12 cellular contexts compared by ENCODE assay signal in the genomic region with DNA sequence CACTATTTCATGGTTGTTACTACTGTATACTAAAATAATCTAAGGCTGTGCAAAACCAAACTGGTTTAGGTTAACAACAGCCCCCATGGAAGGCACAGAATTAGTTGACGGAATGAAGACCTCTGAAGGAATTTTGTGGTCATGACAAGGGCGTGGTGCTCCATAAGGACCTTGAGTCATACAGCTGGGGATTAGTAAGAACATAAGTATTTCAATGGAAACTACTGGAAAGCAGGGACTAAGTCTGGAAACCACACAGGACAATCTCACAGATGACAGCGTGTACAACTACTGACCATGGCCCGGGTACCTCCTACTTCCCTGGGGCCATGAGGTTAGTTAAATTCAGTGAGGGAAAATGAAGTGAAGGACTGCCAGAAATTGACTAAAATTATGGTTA.
DNase-seq lines count a peak whose midpoint lies in the region; ATAC-seq and TF ChIP-seq lines count a peak whose summit lies in the region.
"Had no signal": no experiment of that assay in that cellular context is flagged by ENCODE, and none has a peak within 500 bp of the region (broad histone marks: within the 10 kb centered on the region; RNA-seq: fewer than 3 reads in every experiment).

No MANE protein-coding gene starts in this region.

- H3K4me2 ChIP-seq in OCI-LY7 (ENCODE audit: low read length) = no peak overlapping the region

- H4K20me1 ChIP-seq in OCI-LY7 (ENCODE audit: insufficient read depth, low read length) = no peaks in the 10 kb centered on the region

- no peaks in the 10 kb centered on the region for H3K9me3 ChIP-seq in OCI-LY7 (ENCODE audit: low read length)
- H3K9me3 ChIP-seq: adrenal gland, right atrium auricular region had no signal

- peak; percentile 98 for ATAC-seq in foreskin keratinocyte

- no peak overlapping the region for H2AFZ ChIP-seq in OCI-LY7 (ENCODE audit: low read length)

- H3K4me1 ChIP-seq in foreskin keratinocyte (peaks cover 19% of the 10 kb centered on the region), OCI-LY7 (ENCODE audit: insufficient read depth, low read length, poor library complexity, severe bottlenecking) (no peaks in the 10 kb centered on the region)
- H3K4me1 ChIP-seq: adrenal gland had no signal

- BruUV-seq in OCI-LY7 (replicated peaks; lab: Mats Ljungman, UMichigan) = no TSS peak

- CTCF ChIA-PET in OCI-LY7 (lab: Charles Lee; ENCODE audit: unreplicated experiment) = no interaction called here

- TF ChIP-seq CTCF in foreskin keratinocyte (conservative IDR thresholded peaks at IDR 0.05) = peak; percentile 36
- TF ChIP-seq CTCF in OCI-LY7 (conservative IDR thresholded peaks at IDR 0.05; ENCODE audit: low read length) = no peak

- H3K27ac ChIP-seq in foreskin keratinocyte (peak overlapping the region; percentile 55), OCI-LY7 (ENCODE audit: low read depth, low read length, poor library complexity, severe bottlenecking) (no peak overlapping the region)
- H3K27ac ChIP-seq: adrenal gland, right atrium auricular region had no signal

- H3K27me3 ChIP-seq in foreskin keratinocyte = no peaks in the 10 kb centered on the region
- H3K27me3 ChIP-seq: adrenal gland, right atrium auricular region had no signal

- no peak overlapping the region for H3K4me3 ChIP-seq in OCI-LY7 (ENCODE audit: low read depth, low read length, poor library complexity, severe bottlenecking)
- H3K4me3 ChIP-seq: adrenal gland, right atrium auricular region had no signal

- intact Hi-C loops in OCI-LY7 (cut with micrococcal nuclease; ENCODE audit: unreplicated experiment) = no loop called here

- H3K79me2 ChIP-seq in OCI-LY7 (ENCODE audit: insufficient read depth, low read depth, low read length) = no peaks in the 10 kb centered on the region

- H3K9me2 ChIP-seq in OCI-LY7 (ENCODE audit: insufficient read depth, low read length) = no peaks in the 10 kb centered on the region

- POLR2A ChIA-PET in OCI-LY7 (lab: Charles Lee) = no interaction called here

- DNase-seq in 8988T (peak; percentile 34), HCEC 1CT (peak; percentile 89), T1000 (lab: John Stamatoyannopoulos, UW) (peak; percentile 68), foreskin keratinocyte (peak; percentile 85 to 94), OCI-LY7 (ENCODE audit: low spot score) (no peak), hippocampal formation (lab: John Stamatoyannopoulos, UW) (no peak), retina (no peak)
- no peak for DNase-seq in activated naive CD4-positive, alpha-beta T cell (lab: John Stamatoyannopoulos, UW)
- DNase-seq: activated CD8-positive, alpha-beta memory T cell treated with anti-CD3 and anti-CD28 coated beads for 24 hours; adrenal gland; NCI-H1105 treated with DMSO at 0.1 percent for 48 hours had no signal

- no peaks in the 10 kb centered on the region for H3K36me3 ChIP-seq in OCI-LY7 (ENCODE audit: insufficient read depth, low read length)
- H3K36me3 ChIP-seq: adrenal gland, right atrium auricular region had no signal

Comparison
In these comparisons a context has a peak if more than half of its experiments do, and no peak if none do; other contexts are left out.
1. DNase-seq: peak in 8988T (single experiment), HCEC 1CT (single experiment), T1000 (single experiment) and foreskin keratinocyte (2 of 2); none in OCI-LY7 (single experiment), hippocampal formation (0 of 2), activated naive CD4-positive, alpha-beta T cell (0 of 4) and retina (single experiment).